Comparison of ENCODE assay signal across 1 cellular context in genomic region chr15:40793216-40793989, GRCh38.
A peak's percentile ranks its signal among the peaks of the same experiment; 100 is the strongest.
TF ChIP-seq lines count a peak whose summit lies in the region.

No MANE protein-coding gene starts in this region.

TF ChIP-seq in HepG2, 621 proteins besides CTCF, POLR2A, EP300 and RAD21 (continued from another document and continues in another):
- TF ChIP-seq ZBTB33 (CRISPR knock-in tag; IDR thresholded peaks at IDR 0.05) (0 out of 2 replicates have a peak, but pooled peaks have one; percentile 41), SNAPC4 (CRISPR knock-in tag; IDR thresholded peaks at IDR 0.05) (no peak), RBFOX2 (IDR thresholded peaks at IDR 0.05; ENCODE audit: low read depth, low read length) (no peak), U2AF1 (optimal IDR thresholded peaks at IDR 0.05; ENCODE audit: low read depth, low read length) (no peak), PRPF4 (IDR thresholded peaks at IDR 0.05; ENCODE audit: low read depth, low read length, poor library complexity, severe bottlenecking) (no peak), HOXD1 (CRISPR knock-in tag; IDR thresholded peaks at IDR 0.05) (no peak), ZBTB44 (CRISPR knock-in tag; IDR thresholded peaks at IDR 0.05) (no peak), TCF7L2 (IDR thresholded peaks at IDR 0.05; ENCODE audit: low read depth, low read length) (no peak), ZNF263 (CRISPR knock-in tag; IDR thresholded peaks at IDR 0.05) (no peak), SRSF9 (IDR thresholded peaks at IDR 0.05; ENCODE audit: borderline replicate concordance, insufficient read depth, low read depth, low read length, poor library complexity, severe bottlenecking) (no peak), ZNF136 (CRISPR knock-in tag; IDR thresholded peaks at IDR 0.05; ENCODE audit: low read depth) (no peak), TARDBP (CRISPR knock-in tag; IDR thresholded peaks at IDR 0.05) (no peak; the same call in 1 of the 2 replicates), GTF3A (CRISPR knock-in tag; conservative IDR thresholded peaks at IDR 0.05) (no peak), KAT2B (IDR thresholded peaks at IDR 0.05; ENCODE audit: borderline replicate concordance, low read depth, low read length) (no peak), E2F1 (CRISPR knock-in tag; IDR thresholded peaks at IDR 0.05) (no peak), ZBTB7B (CRISPR knock-in tag; IDR thresholded peaks at IDR 0.05) (no peak), ZNF562 (CRISPR knock-in tag; IDR thresholded peaks at IDR 0.05; ENCODE audit: borderline replicate concordance) (no peak), ATRX (CRISPR knock-in tag; IDR thresholded peaks at IDR 0.05; ENCODE audit: borderline replicate concordance) (no peak), PLRG1 (conservative IDR thresholded peaks at IDR 0.05) (no peak), MAFG (CRISPR knock-in tag; IDR thresholded peaks at IDR 0.05) (0 out of 2 replicates have a peak, but pooled peaks have one; percentile 19), EZH2 (conservative IDR thresholded peaks at IDR 0.05; ENCODE audit: low read depth, low read length) (no peak), ZBED4 (CRISPR knock-in tag; IDR thresholded peaks at IDR 0.05; ENCODE audit: borderline replicate concordance) (no peak), ZNF891 (CRISPR knock-in tag; IDR thresholded peaks at IDR 0.05) (no peak), ZBTB25 (CRISPR knock-in tag; IDR thresholded peaks at IDR 0.05) (peak; percentile 69; the same call in 1 of the 2 replicates), THRA (CRISPR knock-in tag; IDR thresholded peaks at IDR 0.05; ENCODE audit: borderline replicate concordance) (peak; percentile 42; the same call in 1 of the 2 replicates), KAT7 (CRISPR knock-in tag; IDR thresholded peaks at IDR 0.05; ENCODE audit: borderline replicate concordance) (0 out of 2 replicates have a peak, but pooled peaks have one; percentile 41), SUZ12 (IDR thresholded peaks at IDR 0.05; ENCODE audit: low read depth, low read length) (no peak), ZNF598 (CRISPR knock-in tag; IDR thresholded peaks at IDR 0.05; ENCODE audit: borderline replicate concordance) (no peak), XRCC5 (optimal IDR thresholded peaks at IDR 0.05; ENCODE audit: low read length) (peak; percentile 40), ZNF33B (CRISPR knock-in tag; IDR thresholded peaks at IDR 0.05) (no peak), PRDM15 (CRISPR knock-in tag; IDR thresholded peaks at IDR 0.05) (no peak), ZBTB46 (CRISPR knock-in tag; IDR thresholded peaks at IDR 0.05; ENCODE audit: borderline replicate concordance) (no peak), BATF2 (CRISPR knock-in tag; IDR thresholded peaks at IDR 0.05) (no peak), TEAD2 (CRISPR knock-in tag; IDR thresholded peaks at IDR 0.05) (no peak), TGIF2 (CRISPR knock-in tag; IDR thresholded peaks at IDR 0.05) (no peak)
